In the genomic region with DNA sequence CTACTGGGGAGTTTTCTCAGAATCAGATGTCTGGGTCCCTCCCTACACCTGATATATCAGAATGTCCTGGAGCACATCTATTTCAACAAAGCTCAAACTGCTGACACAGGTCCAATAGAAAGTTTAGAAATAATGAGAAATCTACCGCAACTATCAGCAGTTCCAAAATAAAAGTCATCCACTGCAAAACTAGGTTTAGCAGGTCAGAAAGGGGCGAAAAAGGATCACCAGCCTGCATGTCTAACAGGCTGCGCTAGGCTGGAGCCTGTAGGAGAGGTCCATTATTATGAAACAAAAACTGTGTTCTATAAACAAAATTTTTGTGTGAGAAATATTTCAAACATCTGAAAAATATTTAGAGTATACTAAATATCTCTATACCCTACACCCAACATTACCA, we compare ENCODE assay signal across 25 cellular contexts.
DNase-seq lines count a peak whose midpoint lies in the region; TF ChIP-seq lines count a peak whose summit lies in the region.
"Had no signal": no experiment of that assay in that cellular context is flagged by ENCODE, and none has a peak within 500 bp of the region (broad histone marks: within the 10 kb centered on the region; RNA-seq: fewer than 3 reads in every experiment).

No MANE protein-coding gene starts in this region.

- H3K4me1 ChIP-seq in parathyroid adenoma (peaks cover 3% of the 10 kb centered on the region), GM23248 (ENCODE audit: insufficient read depth) (peaks cover 15% of the 10 kb centered on the region), esophagus muscularis mucosa (peaks cover 31 to 73% (median 58%) of the 10 kb centered on the region in 4 donors)

- no peaks in the 10 kb centered on the region for H3K27me3 Mint-ChIP-seq in IgD-negative memory B cell
- H3K27me3 Mint-ChIP-seq in brain = no peaks in the 10 kb centered on the region
- H3K27me3 Mint-ChIP-seq in Calu3 (ENCODE audit: unreplicated experiment) = no peaks in the 10 kb centered on the region
- H3K27me3 Mint-ChIP-seq: activated B cell treated with CpG ODN at 0.5 μM for 24 hours; activated naive CD4-positive, alpha-beta T cell treated with anti-CD3 and anti-CD28 coated beads, Interleukin-2, amount 10 ng/mL, durations not matched to agents 7 days and 5 days; stimulated activated naive CD8-positive, alpha-beta T cell treated with anti-CD3 and anti-CD28 coated beads, Interleukin-15, Interleukin-2, amounts not matched to agents 100 ng/mL and 50 ng/mL, for 24 hours had no signal

- H3K4me3 ChIP-seq in parathyroid adenoma (ENCODE audit: low read depth, low read length) = no peak overlapping the region
- H3K4me3 ChIP-seq in GM23248 = no peak overlapping the region
- no peak overlapping the region for H3K4me3 ChIP-seq in esophagus muscularis mucosa
- H3K4me3 ChIP-seq: hepatocyte, lower lobe of right lung, Peyer's patch, right atrium auricular region, testis had no signal

- H3K27me3 ChIP-seq in parathyroid adenoma (ENCODE audit: control insufficient read depth, insufficient read depth, low read length) = no peaks in the 10 kb centered on the region
- no peaks in the 10 kb centered on the region for H3K27me3 ChIP-seq in GM23248 (replicated peaks; ENCODE audit: insufficient read depth)
- H3K27me3 ChIP-seq in esophagus muscularis mucosa = no peaks in the 10 kb centered on the region
- H3K27me3 ChIP-seq: hepatocyte, Peyer's patch, right atrium auricular region, testis had no signal

- no peak for TF ChIP-seq POLR2A in esophagus muscularis mucosa (IDR thresholded peaks at IDR 0.05; ENCODE audit: low read depth)

- H3K36me3 ChIP-seq in parathyroid adenoma (ENCODE audit: control insufficient read depth, insufficient read depth, low read length) = no peaks in the 10 kb centered on the region
- H3K36me3 ChIP-seq in GM23248 (ENCODE audit: low read depth) = no peaks in the 10 kb centered on the region
- H3K36me3 ChIP-seq in esophagus muscularis mucosa = no peaks in the 10 kb centered on the region
- H3K36me3 ChIP-seq: lower lobe of right lung, Peyer's patch, right atrium auricular region had no signal

- H3K79me2 ChIP-seq in parathyroid adenoma (no peaks in the 10 kb centered on the region), GM23248 (ENCODE audit: insufficient read depth) (peaks cover 79% of the 10 kb centered on the region)

- H3K27ac Mint-ChIP-seq in IgD-negative memory B cell (peak overlapping the region in 2 of 3 donors; percentile 54 to 80), brain (peak overlapping the region in 3 of 5 experiments; percentile 8 to 56 (median 36)), Calu3 (ENCODE audit: unreplicated experiment) (no peak overlapping the region)
- H3K27ac Mint-ChIP-seq: activated naive CD4-positive, alpha-beta T cell treated with anti-CD3 and anti-CD28 coated beads, Interleukin-2, amount 10 ng/mL, durations not matched to agents 7 days and 5 days had no signal

- H3K9me3 ChIP-seq in parathyroid adenoma (ENCODE audit: control insufficient read depth, low read length) = no peaks in the 10 kb centered on the region
- no peaks in the 10 kb centered on the region for H3K9me3 ChIP-seq in GM23248 (ENCODE audit: low read depth)
- H3K9me3 ChIP-seq in esophagus muscularis mucosa = no peaks in the 10 kb centered on the region
- H3K9me3 ChIP-seq: lower lobe of right lung, Peyer's patch, right atrium auricular region, testis had no signal

- no peaks in the 10 kb centered on the region for H3K9me2 ChIP-seq in GM23248 (ENCODE audit: insufficient read depth)

- H2AFZ ChIP-seq in parathyroid adenoma (no peak overlapping the region), GM23248 (no peak overlapping the region)
- H2AFZ ChIP-seq: hepatocyte had no signal

- H3F3A ChIP-seq in GM23248 (ENCODE audit: insufficient read depth) = peaks cover 17% of the 10 kb centered on the region

- H3K27ac ChIP-seq in parathyroid adenoma (no peak overlapping the region), GM23248 (no peak overlapping the region), esophagus muscularis mucosa (replicated peaks in 1 of 4) (no peak overlapping the region)
- H3K27ac ChIP-seq: hepatocyte, lower lobe of right lung, Peyer's patch, right atrium auricular region, testis had no signal

- intact Hi-C loops in Calu3 (cut with micrococcal nuclease; ENCODE audit: unreplicated experiment) = no loop called here
- intact Hi-C loops in esophagus muscularis mucosa (cut with DNase I) = loop anchor here (10.0 kb wide), 1 partner anchor 81 kb away; no protein-coding TSS in a partner anchor

- no peaks in the 10 kb centered on the region; the same call in 1 of the 2 replicates for H4K20me1 ChIP-seq in GM23248 (ENCODE audit: insufficient read depth)

- H3K9me3 Mint-ChIP-seq in IgD-negative memory B cell = no peaks in the 10 kb centered on the region
- no peaks in the 10 kb centered on the region for H3K9me3 Mint-ChIP-seq in brain
- no peaks in the 10 kb centered on the region for H3K9me3 Mint-ChIP-seq in Calu3 (ENCODE audit: low read depth, unreplicated experiment)
- H3K9me3 Mint-ChIP-seq: activated B cell treated with CpG ODN at 0.5 μM for 24 hours; activated naive CD4-positive, alpha-beta T cell treated with anti-CD3 and anti-CD28 coated beads, Interleukin-2, amount 10 ng/mL, durations not matched to agents 7 days and 5 days; stimulated activated naive CD8-positive, alpha-beta T cell treated with anti-CD3 and anti-CD28 coated beads, Interleukin-15, Interleukin-2, amounts not matched to agents 100 ng/mL and 50 ng/mL, for 24 hours had no signal

- no peaks in the 10 kb centered on the region for H3K36me3 Mint-ChIP-seq in IgD-negative memory B cell
- peaks cover 8% of the 10 kb centered on the region for H3K36me3 Mint-ChIP-seq in brain
- peaks cover 12% of the 10 kb centered on the region for H3K36me3 Mint-ChIP-seq in Calu3 (ENCODE audit: insufficient read depth, unreplicated experiment)
- H3K36me3 Mint-ChIP-seq: activated naive CD4-positive, alpha-beta T cell treated with anti-CD3 and anti-CD28 coated beads, Interleukin-2, amount 10 ng/mL, durations not matched to agents 7 days and 5 days had no signal

- H3K4me3 Mint-ChIP-seq in IgD-negative memory B cell (peak overlapping the region in 2 of 4 donors; percentile 67 to 79), brain (peak overlapping the region in 4 of 5 experiments; percentile 34 to 69 (median 50)), Calu3 (ENCODE audit: low read depth, unreplicated experiment) (no peak overlapping the region)
- H3K4me3 Mint-ChIP-seq: activated B cell treated with CpG ODN at 0.5 μM for 24 hours; activated naive CD4-positive, alpha-beta T cell treated with anti-CD3 and anti-CD28 coated beads, Interleukin-2, amount 10 ng/mL, durations not matched to agents 7 days and 5 days; stimulated activated naive CD8-positive, alpha-beta T cell treated with anti-CD3 and anti-CD28 coated beads, Interleukin-15, Interleukin-2, amounts not matched to agents 100 ng/mL and 50 ng/mL, for 24 hours had no signal

- H3K9ac ChIP-seq in parathyroid adenoma (no peak overlapping the region), GM23248 (no peak overlapping the region)

- 68 to 76% methylated on average over 3 of the region's 3 CpGs for WGBS in GM23248 (ENCODE audit: low coverage in 1 of 2, low lambda C conversion rate in 2 of 2, missing lambda C conversion rate in 2 of 2), 2 experiments
- WGBS in esophagus muscularis mucosa = 93% methylated on average over 3 of the region's 3 CpGs

- no peak for TF ChIP-seq EP300 in esophagus muscularis mucosa (IDR thresholded peaks at IDR 0.05)

- no TSS peak for BruUV-seq in Calu3 (replicated peaks; lab: Mats Ljungman, UMichigan)

- CTCF ChIA-PET in Calu3 (lab: Charles Lee) = no interaction called here

- peak; percentile 3 for DNase-seq in activated CD8-positive, alpha-beta memory T cell treated with anti-CD3 and anti-CD28 coated beads for 24 hours
- DNase-seq in activated CD8-positive, alpha-beta memory T cell treated with anti-CD3 and anti-CD28 coated beads, Interleukin-2, amount 50 U/mL, for 4 hours = no peak
- DNase-seq in GM23248 = no peak
- DNase-seq in Calu3 = no peak
- no peak for DNase-seq in esophagus muscularis mucosa (ENCODE audit: extremely low spot score)
- DNase-seq: activated B cell treated with CpG ODN at 0.5 μM for 24 hours; activated naive CD4-positive, alpha-beta T cell treated with anti-CD3 and anti-CD28 coated beads, Interleukin-2, amount 10 ng/mL, durations not matched to agents 7 days and 5 days; anterior cingulate cortex; EL; H7; Kasumi-1; lower lobe of right lung; NCI-H446 treated with DMSO at 0.1 percent for 48 hours; NCI-H774; Peyer's patch; posterior cingulate gyrus; SHP77; stimulated activated CD4-positive, alpha-beta T cell treated with anti-CD3 and anti-CD28 coated beads, Interleukin-2, amount 100 ng/mL, for 24 hours; testis had no signal

- peak overlapping the region; percentile 11 for H3K4me2 ChIP-seq in parathyroid adenoma (ENCODE audit: low read length)
- H3K4me2 ChIP-seq in GM23248 (ENCODE audit: unreplicated experiment) = no peak overlapping the region
- H3K4me2 ChIP-seq: hepatocyte had no signal

- in situ Hi-C loops in GM23248 (cut with MboI) = no loop called here

- peaks cover 42 to 49% (median 49%) of the 10 kb centered on the region in 3 donors for H3K4me1 Mint-ChIP-seq in IgD-negative memory B cell
- peaks cover 71% of the 10 kb centered on the region for H3K4me1 Mint-ChIP-seq in brain
- peaks cover 13% of the 10 kb centered on the region for H3K4me1 Mint-ChIP-seq in Calu3 (ENCODE audit: low read depth, unreplicated experiment)

- TF ChIP-seq CTCF in brain (conservative IDR thresholded peaks at IDR 0.05) = no peak
- TF ChIP-seq CTCF in parathyroid adenoma (IDR thresholded peaks at IDR 0.05) = no peak
- no peak for TF ChIP-seq CTCF in Calu3 (IDR thresholded peaks at IDR 0.05; ENCODE audit: unreplicated experiment)
- TF ChIP-seq CTCF in esophagus muscularis mucosa (IDR thresholded peaks at IDR 0.05) = no peak
